Comparison of ENCODE assay signal across 17 cellular contexts in the genomic region with DNA sequence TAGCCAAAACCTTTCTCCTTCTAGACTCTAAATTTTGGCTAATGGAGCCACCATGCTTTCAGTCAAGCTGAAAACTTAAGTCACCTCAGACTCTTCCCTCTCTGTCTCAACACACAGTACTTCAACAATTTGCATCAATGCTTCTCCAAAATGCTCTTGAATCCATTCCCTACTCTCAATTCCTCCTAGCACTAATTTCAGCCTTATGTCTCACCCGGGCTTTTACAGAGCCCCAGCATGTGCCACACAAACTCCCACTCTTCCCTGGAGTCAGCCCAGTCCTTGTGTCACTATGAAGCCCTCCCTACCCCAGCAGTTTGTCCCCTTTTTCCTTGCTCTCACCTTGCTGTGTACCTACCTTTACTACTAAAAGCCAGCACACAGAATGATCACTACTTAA. TPM values are rescaled to one million over a fixed set of nuclear protein-coding genes. Genes with fewer than 3 reads are reported as not detected.
A peak's percentile ranks its signal among the peaks of the same experiment; 100 is the strongest.
DNase-seq lines count a peak whose midpoint lies in the region; ATAC-seq and TF ChIP-seq lines count a peak whose summit lies in the region.
"Had no signal": no experiment of that assay in that cellular context is flagged by ENCODE, and none has a peak within 500 bp of the region (broad histone marks: within the 10 kb centered on the region; RNA-seq: fewer than 3 reads in every experiment).

No MANE protein-coding gene starts in this region.

- H3K36me3 Mint-ChIP-seq in CD8-positive, alpha-beta T cell, result peaks cover 60% of the 10 kb centered on the region
- peaks cover 46% of the 10 kb centered on the region for H3K36me3 Mint-ChIP-seq in activated T-helper 1 cell treated with anti-CD3 and anti-CD28 coated beads, Interleukin-12 subunit alpha, Interleukin-12 subunit beta, Interleukin-2, Interleukin-4 antibody, amounts not matched to agents 30 ng/mL and 10 ng/mL and 1 ng/mL, durations not matched to agents 14 hours and 24 hours and 36 hours (ENCODE audit: low read depth)
- peaks cover 8% of the 10 kb centered on the region for H3K36me3 Mint-ChIP-seq in glutamatergic neuron (ENCODE audit: unreplicated experiment)

- H3K4me3 Mint-ChIP-seq in CD8-positive, alpha-beta T cell, result no peak overlapping the region
- no peak overlapping the region for H3K4me3 Mint-ChIP-seq in activated T-helper 1 cell treated with anti-CD3 and anti-CD28 coated beads, Interleukin-12 subunit alpha, Interleukin-12 subunit beta, Interleukin-2, Interleukin-4 antibody, amounts not matched to agents 30 ng/mL and 10 ng/mL and 1 ng/mL, durations not matched to agents 14 hours and 24 hours and 36 hours
- H3K4me3 Mint-ChIP-seq in glutamatergic neuron (ENCODE audit: unreplicated experiment), result no peak overlapping the region
- H3K4me3 Mint-ChIP-seq: memory B cell had no signal

- intact Hi-C loops in CD8-positive, alpha-beta T cell (cut with DNase I, micrococcal nuclease), result loop anchor here in 1 of 2 experiments (2.0 to 5.0 kb wide), 2 partner anchors 14 to 37 kb away; a partner anchor contains a TSS
- intact Hi-C loops in activated T-helper 1 cell treated with anti-CD3 and anti-CD28 coated beads, Interleukin-12 subunit alpha, Interleukin-12 subunit beta, Interleukin-2, Interleukin-4 antibody, amounts not matched to agents 30 ng/mL and 10 ng/mL and 1 ng/mL, durations not matched to agents 14 hours and 24 hours and 36 hours (cut with micrococcal nuclease), result no loop called here

- POLR2A ChIA-PET in CD8-positive, alpha-beta T cell (lab: Charles Lee), result interaction anchor here (1.3 to 1.5 kb wide), 2 partner anchors 39 to 41 kb away, joined by 3 to 4 read pairs; no protein-coding TSS in a partner anchor

- H3K4me1 Mint-ChIP-seq in CD8-positive, alpha-beta T cell (ENCODE audit: low read depth), result peaks cover 87% of the 10 kb centered on the region
- H3K4me1 Mint-ChIP-seq in activated T-helper 1 cell treated with anti-CD3 and anti-CD28 coated beads, Interleukin-12 subunit alpha, Interleukin-12 subunit beta, Interleukin-2, Interleukin-4 antibody, amounts not matched to agents 30 ng/mL and 10 ng/mL and 1 ng/mL, durations not matched to agents 14 hours and 24 hours and 36 hours (ENCODE audit: low read depth), result peaks cover 80% of the 10 kb centered on the region
- peaks cover 2% of the 10 kb centered on the region for H3K4me1 Mint-ChIP-seq in glutamatergic neuron (ENCODE audit: low read depth, unreplicated experiment)
- H3K4me1 Mint-ChIP-seq: memory B cell had no signal

- H3K9me3 Mint-ChIP-seq in CD8-positive, alpha-beta T cell, result peaks cover 8% of the 10 kb centered on the region
- no peaks in the 10 kb centered on the region for H3K9me3 Mint-ChIP-seq in activated T-helper 1 cell treated with anti-CD3 and anti-CD28 coated beads, Interleukin-12 subunit alpha, Interleukin-12 subunit beta, Interleukin-2, Interleukin-4 antibody, amounts not matched to agents 30 ng/mL and 10 ng/mL and 1 ng/mL, durations not matched to agents 14 hours and 24 hours and 36 hours
- H3K9me3 Mint-ChIP-seq in glutamatergic neuron (ENCODE audit: unreplicated experiment), result no peaks in the 10 kb centered on the region
- H3K9me3 Mint-ChIP-seq: memory B cell had no signal

- DNase-seq in CD1c-positive myeloid dendritic cell (ENCODE audit: extremely low spot score) (peak; percentile 75), medulla oblongata (ENCODE audit: extremely low spot score) (peak; percentile 29), NCI-H1417 treated with DMSO at 0.1 percent for 48 hours (lab: John Stamatoyannopoulos, UW) (no peak), NCI-H2029 treated with DMSO at 0.1 percent for 48 hours (lab: John Stamatoyannopoulos, UW) (no peak), glutamatergic neuron (no peak)
- DNase-seq in CD8-positive, alpha-beta T cell, result no peak
- no peak for DNase-seq in activated T-helper 1 cell treated with anti-CD3 and anti-CD28 coated beads, Interleukin-12 subunit alpha, Interleukin-12 subunit beta, Interleukin-2, Interleukin-4 antibody, amounts not matched to agents 30 ng/mL and 10 ng/mL and 1 ng/mL, durations not matched to agents 14 hours and 24 hours and 36 hours (ENCODE audit: low spot score)
- DNase-seq: hypothalamus, kidney, NCI-H146, NCI-H2227 treated with DMSO at 0.1 percent for 48 hours, SK-N-SH, stomach, T-helper 9 cell had no signal

- no peaks in the 10 kb centered on the region for H3K27me3 Mint-ChIP-seq in CD8-positive, alpha-beta T cell (ENCODE audit: low read depth)
- no peaks in the 10 kb centered on the region for H3K27me3 Mint-ChIP-seq in activated T-helper 1 cell treated with anti-CD3 and anti-CD28 coated beads, Interleukin-12 subunit alpha, Interleukin-12 subunit beta, Interleukin-2, Interleukin-4 antibody, amounts not matched to agents 30 ng/mL and 10 ng/mL and 1 ng/mL, durations not matched to agents 14 hours and 24 hours and 36 hours (ENCODE audit: insufficient read depth)
- H3K27me3 Mint-ChIP-seq in glutamatergic neuron (ENCODE audit: unreplicated experiment), result peaks cover 1% of the 10 kb centered on the region

- TF ChIP-seq CTCF in CD8-positive, alpha-beta T cell (IDR thresholded peaks at IDR 0.05), result no peak
- TF ChIP-seq CTCF in glutamatergic neuron (IDR thresholded peaks at IDR 0.05; ENCODE audit: partially characterized antibody, unreplicated experiment), result no peak

- no peaks in the 10 kb centered on the region for H3K27me3 ChIP-seq in CD8-positive, alpha-beta T cell (ENCODE audit: insufficient read depth, low read length)
- H3K27me3 ChIP-seq: stomach had no signal

- no peak overlapping the region for H3K4me3 ChIP-seq in CD8-positive, alpha-beta T cell (ENCODE audit: low read depth, low read length)
- H3K4me3 ChIP-seq: stomach had no signal

- H3K4me1 ChIP-seq in CD8-positive, alpha-beta T cell (ENCODE audit: insufficient read depth, low read length), result peaks cover 87% of the 10 kb centered on the region

- H3K27ac ChIP-seq in CD8-positive, alpha-beta T cell (ENCODE audit: low read depth, low read length), result no peak overlapping the region

- no peaks in the 10 kb centered on the region for H3K9me3 ChIP-seq in CD8-positive, alpha-beta T cell (ENCODE audit: low read length)
- H3K9me3 ChIP-seq: stomach had no signal

- ATAC-seq in CD8-positive, alpha-beta T cell, result no peak
- ATAC-seq in HG03378 (IDR thresholded peaks at IDR 0.05; ENCODE audit: unreplicated experiment), result no peak
- ATAC-seq: activated CD4-positive, CD25-positive, alpha-beta regulatory T cell treated with anti-CD3 and anti-CD28 coated beads, Interleukin-2, amount 50 U/mL, for 24 hours had no signal

- CTCF ChIA-PET in CD8-positive, alpha-beta T cell (lab: Charles Lee), result interaction anchor here (0.9 to 2.2 kb wide), 4 partner anchors 22 to 1267 kb away, joined by 3 to 15 read pairs (median 4); no protein-coding TSS in a partner anchor

- peak overlapping the region; percentile 82 for H3K27ac Mint-ChIP-seq in CD8-positive, alpha-beta T cell
- H3K27ac Mint-ChIP-seq in activated T-helper 1 cell treated with anti-CD3 and anti-CD28 coated beads, Interleukin-12 subunit alpha, Interleukin-12 subunit beta, Interleukin-2, Interleukin-4 antibody, amounts not matched to agents 30 ng/mL and 10 ng/mL and 1 ng/mL, durations not matched to agents 14 hours and 24 hours and 36 hours, result peak overlapping the region; percentile 18
- H3K27ac Mint-ChIP-seq in glutamatergic neuron (ENCODE audit: unreplicated experiment), result no peak overlapping the region
- H3K27ac Mint-ChIP-seq: memory B cell had no signal

- H3K36me3 ChIP-seq in CD8-positive, alpha-beta T cell (ENCODE audit: insufficient read depth, low read length), result peaks cover 3% of the 10 kb centered on the region
- H3K36me3 ChIP-seq: stomach had no signal

RNA-seq across cellular contexts. Expression of a gene that starts 38.7 kb away (rescaled TPM):
- total RNA-seq in CD8-positive, alpha-beta T cell, result 100 to 1,000 TPM; 156 to 174 TPM
- total RNA-seq in activated T-helper 1 cell treated with anti-CD3 and anti-CD28 coated beads, Interleukin-12 subunit alpha, Interleukin-12 subunit beta, Interleukin-2, Interleukin-4 antibody, amounts not matched to agents 30 ng/mL and 10 ng/mL and 1 ng/mL, durations not matched to agents 14 hours and 24 hours and 36 hours, result 89.2 and 94.0 TPM in 2 replicates
- total RNA-seq in glutamatergic neuron (ENCODE audit: unreplicated experiment), result 68.2 TPM

Comparison
In these comparisons a context has a peak if more than half of its experiments do, and no peak if none do; other contexts are left out.
1. DNase-seq: peak in CD1c-positive myeloid dendritic cell (single experiment) and medulla oblongata (single experiment); none in CD8-positive, alpha-beta T cell (0 of 7), activated T-helper 1 cell treated with anti-CD3 and anti-CD28 coated beads, Interleukin-12 subunit alpha, Interleukin-12 subunit beta, Interleukin-2, Interleukin-4 antibody, amounts not matched to agents 30 ng/mL and 10 ng/mL and 1 ng/mL, durations not matched to agents 14 hours and 24 hours and 36 hours (single experiment), NCI-H1417 treated with DMSO at 0.1 percent for 48 hours (single experiment), NCI-H2029 treated with DMSO at 0.1 percent for 48 hours (single experiment) and glutamatergic neuron (single experiment).